Comparison of ENCODE assay signal across 35 cellular contexts in genomic region chr6:29251741-29252140, GRCh38. TPM values are rescaled to one million over a fixed set of nuclear protein-coding genes. Genes with fewer than 3 reads are reported as not detected.
"Had no signal": no experiment of that assay in that cellular context is flagged by ENCODE, and none has a peak within 500 bp of the region (broad histone marks: within the 10 kb centered on the region; RNA-seq: fewer than 3 reads in every experiment).

No MANE protein-coding gene starts in this region.

- H3K4me2 ChIP-seq: neural progenitor cell, smooth muscle cell had no signal

- H3K9ac ChIP-seq: neural progenitor cell had no signal

- ATAC-seq: activated CD4-positive, alpha-beta T cell treated with anti-CD3 and anti-CD28 coated beads for 36 hours; activated CD8-positive, alpha-beta memory T cell treated with anti-CD3 and anti-CD28 coated beads, Interleukin-2, amount 10 ng/mL, durations not matched to agents 7 days and 5 days; activated CD8-positive, alpha-beta T cell treated with anti-CD3 and anti-CD28 coated beads, Interleukin-2, amount 10 ng/mL, durations not matched to agents 7 days and 5 days; activated T-cell treated with anti-CD3 and anti-CD28 coated beads, Interleukin-2, amount 50 U/mL, for 72 hours; effector memory CD8-positive, alpha-beta T cell; gastroesophageal sphincter; natural killer cell; stimulated activated memory B cell treated with anti-CD40 and anti-IgM and Interleukin-4, amounts not matched to agents 10 μg/mL and 1 μg/mL and 100 μg/mL, for 72 hours; stimulated activated naive CD8-positive, alpha-beta T cell treated with anti-CD3 and anti-CD28 coated beads, Interleukin-15, amount 100 ng/mL, for 72 hours; T-helper 17 cell; upper lobe of right lung had no signal

- H3K9me3 ChIP-seq: adrenal gland, upper lobe of right lung had no signal

- DNase-seq: activated CD4-positive, alpha-beta T cell treated with anti-CD3 and anti-CD28 coated beads for 36 hours; activated CD4-positive, CD25-positive, alpha-beta regulatory T cell; activated CD8-positive, alpha-beta memory T cell treated with anti-CD3 and anti-CD28 coated beads, Interleukin-2, amount 10 ng/mL, durations not matched to agents 7 days and 5 days; activated CD8-positive, alpha-beta T cell treated with anti-CD3 and anti-CD28 coated beads, Interleukin-2, amount 10 ng/mL, durations not matched to agents 7 days and 5 days; activated effector memory CD4-positive, alpha-beta T cell treated with Interleukin-2 at 50 U/mL for 16 hours; activated naive CD4-positive, alpha-beta T cell treated with Interleukin-2 at 50 U/mL for 16 hours; activated naive CD8-positive, alpha-beta T cell treated with anti-CD3 and anti-CD28 coated beads for 36 hours; activated T-cell treated with anti-CD3 and anti-CD28 coated beads, Interleukin-2, amount 50 U/mL, for 72 hours; adrenal gland; aorta; dorsolateral prefrontal cortex; effector memory CD8-positive, alpha-beta T cell; erythroblast; head of caudate nucleus; hypothalamus; immature natural killer cell; kidney; natural killer cell; occipital lobe; stimulated activated CD4-positive, alpha-beta T cell treated with anti-CD3 and anti-CD28 coated beads, Interleukin-1b, Interleukin-23, amount 100 ng/mL, for 48 hours; stimulated activated CD4-positive, alpha-beta T cell treated with anti-CD3 and anti-CD28 coated beads, Interleukin-4, amount 100 ng/mL, for 4 hours; stimulated activated CD8-positive, alpha-beta memory T cell treated with anti-CD3 and anti-CD28 coated beads, Interleukin-4, amount 100 ng/mL, for 48 hours; stimulated activated naive CD8-positive, alpha-beta T cell treated with anti-CD3 and anti-CD28 coated beads, Interleukin-15, amount 100 ng/mL, for 72 hours; substantia nigra; T-helper 17 cell; upper lobe of right lung had no signal

- H3K27me3 ChIP-seq: adrenal gland, cardiac muscle cell, gastroesophageal sphincter, neural progenitor cell, right atrium auricular region, upper lobe of right lung had no signal

- H2AFZ ChIP-seq: neural progenitor cell had no signal

- H3K4me1 ChIP-seq: adrenal gland, gastroesophageal sphincter, neural progenitor cell, right atrium auricular region, upper lobe of right lung had no signal

- H3K27ac ChIP-seq: adrenal gland, cardiac muscle cell, coronary artery, dorsolateral prefrontal cortex, gastroesophageal sphincter, neural progenitor cell, right atrium auricular region, upper lobe of right lung had no signal

- H3K36me3 ChIP-seq: adrenal gland, cardiac muscle cell, gastroesophageal sphincter, neural progenitor cell, right atrium auricular region, upper lobe of right lung had no signal

- H3K4me3 ChIP-seq: adrenal gland, cardiac muscle cell, coronary artery, dorsolateral prefrontal cortex, gastroesophageal sphincter, neural progenitor cell, right atrium auricular region, smooth muscle cell, upper lobe of right lung had no signal

RNA-seq across cellular contexts. Expression of gene OR14J1, which starts 49.8 kb away (rescaled TPM):
- total RNA-seq: activated CD4-positive, alpha-beta T cell treated with anti-CD3 and anti-CD28 coated beads for 36 hours; activated CD8-positive, alpha-beta memory T cell treated with anti-CD3 and anti-CD28 coated beads, Interleukin-2, amount 10 ng/mL, durations not matched to agents 7 days and 5 days; activated CD8-positive, alpha-beta T cell treated with anti-CD3 and anti-CD28 coated beads, Interleukin-2, amount 10 ng/mL, durations not matched to agents 7 days and 5 days; activated naive CD8-positive, alpha-beta T cell treated with anti-CD3 and anti-CD28 coated beads for 36 hours; activated T-cell treated with anti-CD3 and anti-CD28 coated beads, Interleukin-2, amount 50 U/mL, for 72 hours; adrenal gland; aorta; cardiac muscle cell; gastroesophageal sphincter; kidney; lower leg skin; natural killer cell; pulmonary artery endothelial cell; right atrium auricular region; smooth muscle cell; T-helper 17 cell; upper lobe of right lung had no signal
- polyA plus RNA-seq: adrenal gland, aorta, cardiac muscle cell, immature natural killer cell, smooth muscle cell had no signal
